In the genomic region with DNA sequence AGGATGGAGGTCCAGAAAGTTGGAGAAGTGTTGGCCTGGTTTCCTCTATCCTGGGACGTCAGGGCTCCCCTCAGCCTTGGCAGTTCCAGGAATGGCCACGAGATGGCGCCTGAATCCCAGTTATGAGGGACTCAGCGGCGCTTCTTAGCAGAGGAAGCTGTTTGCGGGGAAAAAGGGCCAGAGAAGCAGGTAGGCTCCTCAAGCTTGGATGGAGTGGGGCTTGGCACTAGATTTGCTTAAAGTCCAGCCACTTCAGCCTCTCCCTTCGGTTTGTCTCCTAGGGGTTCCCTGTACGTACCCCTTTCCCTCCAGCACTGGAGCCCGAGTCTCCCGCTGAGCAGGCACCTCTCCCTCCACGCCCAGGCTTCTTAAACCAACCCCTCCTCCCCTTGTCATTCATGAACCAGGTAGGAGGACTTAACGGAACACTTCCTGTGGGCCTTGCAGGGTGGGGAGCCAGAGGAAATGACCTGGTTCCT, we compare ENCODE assay signal across 8 cellular contexts. TPM values are rescaled to one million over a fixed set of nuclear protein-coding genes. Genes with fewer than 3 reads are reported as not detected.
DNase-seq lines count a peak whose midpoint lies in the region; ATAC-seq and TF ChIP-seq lines count a peak whose summit lies in the region.

No MANE protein-coding gene starts in this region.

- POLR2A ChIA-PET in CD8-positive, alpha-beta memory T cell (lab: Charles Lee): interaction anchor here (0.7 kb wide), 1 partner anchor 52 kb away, joined by 3 read pairs; no protein-coding TSS in a partner anchor
- POLR2A ChIA-PET in HEK293T (lab: Yijun Ruan, JAX): no interaction called here

- ATAC-seq in activated CD4-positive, CD25-positive, alpha-beta regulatory T cell treated with anti-CD3 and anti-CD28 coated beads, Interleukin-2, amount 50 U/mL, for 24 hours: peak; percentile 79 to 89
- no peak for ATAC-seq in HG02588 (IDR thresholded peaks at IDR 0.05; ENCODE audit: unreplicated experiment)

- no peaks in the 10 kb centered on the region for H3K36me3 ChIP-seq in CD8-positive, alpha-beta memory T cell (ENCODE audit: insufficient read depth, low read length)

- H3K4me1 ChIP-seq in CD8-positive, alpha-beta memory T cell (ENCODE audit: insufficient read depth, low read length): peaks cover 13% of the 10 kb centered on the region

- H3K36me3 Mint-ChIP-seq in CD8-positive, alpha-beta memory T cell: no peaks in the 10 kb centered on the region

- H3K4me1 Mint-ChIP-seq in CD8-positive, alpha-beta memory T cell: peaks cover 17 to 20% (median 19%) of the 10 kb centered on the region in 3 donors

- peaks cover 2 to 4% of the 10 kb centered on the region in 2 donors for H3K27me3 Mint-ChIP-seq in CD8-positive, alpha-beta memory T cell

- CTCF ChIA-PET in CD8-positive, alpha-beta memory T cell (lab: Charles Lee): interaction anchor here (0.7 to 7.1 kb wide), 24 partner anchors 8 to 351 kb away, joined by 3 to 134 read pairs (median 5); a partner anchor contains a TSS
- CTCF ChIA-PET in HEK293T (lab: Yijun Ruan, JAX): interaction anchor here (0.6 to 5.1 kb wide), 19 partner anchors 10 to 256 kb away, joined by 3 to 94 read pairs (median 3); a partner anchor contains a TSS

- no peak overlapping the region for H3K27ac ChIP-seq in CD8-positive, alpha-beta memory T cell (ENCODE audit: low read depth, low read length)

- peak overlapping the region in 3 of 8 donors; percentile 5 to 60 (median 13) for H3K27ac Mint-ChIP-seq in CD8-positive, alpha-beta memory T cell

- peak overlapping the region; percentile 41 for H3K4me3 ChIP-seq in CD8-positive, alpha-beta memory T cell (ENCODE audit: low read length)

- H3K4me3 Mint-ChIP-seq in CD8-positive, alpha-beta memory T cell: peak overlapping the region in 6 of 7 donors; percentile 23 to 75 (median 60)

- no peaks in the 10 kb centered on the region for H3K9me3 ChIP-seq in CD8-positive, alpha-beta memory T cell (ENCODE audit: low read length)

- H3K27me3 ChIP-seq in CD8-positive, alpha-beta memory T cell (ENCODE audit: insufficient read depth, low read length, poor library complexity, severe bottlenecking): no peaks in the 10 kb centered on the region

- no peaks in the 10 kb centered on the region for H3K9me3 Mint-ChIP-seq in CD8-positive, alpha-beta memory T cell

- DNase-seq in CD8-positive, alpha-beta memory T cell: peak; percentile 72 to 88 (median 84)
- DNase-seq in HEK293T (ENCODE audit: extremely low spot score) (peak; percentile 85), NCI-H2227 (lab: John Stamatoyannopoulos, UW; ENCODE audit: unreplicated experiment) (peak; percentile 95), left kidney (ENCODE audit: low read depth, low spot score) (peak; percentile 92)
- DNase-seq in central memory CD4-positive, alpha-beta T cell: peak; percentile 76
- peak; percentile 97 for DNase-seq in stimulated activated CD4-positive, alpha-beta T cell treated with anti-CD3 and anti-CD28 coated beads, Interleukin-2, amount 100 ng/mL, for 48 hours

TF ChIP-seq in HEK293T, 16 proteins besides CTCF, POLR2A, EP300 and RAD21:
- TF ChIP-seq, protein P1, sequence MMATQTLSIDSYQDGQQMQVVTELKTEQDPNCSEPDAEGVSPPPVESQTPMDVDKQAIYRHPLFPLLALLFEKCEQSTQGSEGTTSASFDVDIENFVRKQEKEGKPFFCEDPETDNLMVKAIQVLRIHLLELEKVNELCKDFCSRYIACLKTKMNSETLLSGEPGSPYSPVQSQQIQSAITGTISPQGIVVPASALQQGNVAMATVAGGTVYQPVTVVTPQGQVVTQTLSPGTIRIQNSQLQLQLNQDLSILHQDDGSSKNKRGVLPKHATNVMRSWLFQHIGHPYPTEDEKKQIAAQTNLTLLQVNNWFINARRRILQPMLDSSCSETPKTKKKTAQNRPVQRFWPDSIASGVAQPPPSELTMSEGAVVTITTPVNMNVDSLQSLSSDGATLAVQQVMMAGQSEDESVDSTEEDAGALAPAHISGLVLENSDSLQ (IDR thresholded peaks at IDR 0.05): no peak
- TF ChIP-seq FOXA1 (IDR thresholded peaks at IDR 0.05): no peak
- no peak for TF ChIP-seq BHLHE40 (IDR thresholded peaks at IDR 0.05; ENCODE audit: borderline replicate concordance)
- TF ChIP-seq FOXM1 (IDR thresholded peaks at IDR 0.05; ENCODE audit: borderline replicate concordance): no peak
- TF ChIP-seq L3MBTL2 (conservative IDR thresholded peaks at IDR 0.05): no peak
- TF ChIP-seq ZNF384 (IDR thresholded peaks at IDR 0.05): no peak
- no peak for TF ChIP-seq HDGF (IDR thresholded peaks at IDR 0.05; ENCODE audit: borderline replicate concordance)
- no peak for TF ChIP-seq ELF4 (IDR thresholded peaks at IDR 0.05)
- no peak for TF ChIP-seq CTBP1 (IDR thresholded peaks at IDR 0.05; ENCODE audit: borderline replicate concordance)
- TF ChIP-seq NFRKB (IDR thresholded peaks at IDR 0.05): no peak
- no peak for TF ChIP-seq LEF1 (IDR thresholded peaks at IDR 0.05; ENCODE audit: borderline replicate concordance)
- no peak for TF ChIP-seq FOXK2 (IDR thresholded peaks at IDR 0.05)
- TF ChIP-seq TARDBP (IDR thresholded peaks at IDR 0.05): no peak
- TF ChIP-seq SP1 (IDR thresholded peaks at IDR 0.05): no peak
- no peak for TF ChIP-seq SUZ12 (IDR thresholded peaks at IDR 0.05)
- no peak for TF ChIP-seq ARNT (IDR thresholded peaks at IDR 0.05)

RNA-seq across cellular contexts. Expression of a gene that starts 32.0 kb away (rescaled TPM):
- not detected for total RNA-seq in CD8-positive, alpha-beta memory T cell
- polyA plus RNA-seq in CD8-positive, alpha-beta memory T cell: not detected

RNA-seq across cellular contexts. Expression of a gene that starts 51.2 kb away (rescaled TPM):
- total RNA-seq in CD8-positive, alpha-beta memory T cell: 1 to 10 TPM in 1 of 2 experiments, under 1 TPM in 1; 0.73 to 1.2 TPM
- not detected for polyA plus RNA-seq in CD8-positive, alpha-beta memory T cell
